In genomic region chr5:61362796-61363364, GRCh38 we compare ENCODE assay signal across 2 cellular contexts.
TF ChIP-seq lines count a peak whose summit lies in the region.

No MANE protein-coding gene starts in this region.

TF ChIP-seq in HCT116, 20 proteins besides CTCF, POLR2A, EP300 and RAD21 (continued from another document):
- TF ChIP-seq REST (IDR thresholded peaks at IDR 0.05; ENCODE audit: low read depth) = no peak
- no peak for TF ChIP-seq SIN3A (IDR thresholded peaks at IDR 0.05; ENCODE audit: low read depth)
- TF ChIP-seq ZBTB33 (IDR thresholded peaks at IDR 0.05; ENCODE audit: extremely low read depth, insufficient replicate concordance, low read length) = no peak
- no peak for TF ChIP-seq ATF3 (IDR thresholded peaks at IDR 0.05)
- no peak for TF ChIP-seq TCF7L2 (IDR thresholded peaks at IDR 0.05; ENCODE audit: borderline replicate concordance, extremely low read depth, insufficient read depth, insufficient read length)
- TF ChIP-seq ZFX (IDR thresholded peaks at IDR 0.05) = no peak
- TF ChIP-seq EZH2phosphoT487 (IDR thresholded peaks at IDR 0.05; ENCODE audit: borderline replicate concordance) = no peak
- no peak for TF ChIP-seq ZNF274 (IDR thresholded peaks at IDR 0.05; ENCODE audit: low read depth, low read length)
- TF ChIP-seq YY1 (IDR thresholded peaks at IDR 0.05; ENCODE audit: extremely low read depth, insufficient replicate concordance, low read depth, low read length) = no peak

TF ChIP-seq in WTC11, 78 proteins besides CTCF, POLR2A, EP300 and RAD21 (continued from another document):
- TF ChIP-seq ATF6 (CRISPR knock-in tag; IDR thresholded peaks at IDR 0.05) (no peak), E2F1 (CRISPR knock-in tag; IDR thresholded peaks at IDR 0.05) (no peak), SMAD4 (CRISPR knock-in tag; IDR thresholded peaks at IDR 0.05) (no peak), FOXP1 (CRISPR knock-in tag; IDR thresholded peaks at IDR 0.05; ENCODE audit: borderline replicate concordance) (no peak), KAT7 (CRISPR knock-in tag; IDR thresholded peaks at IDR 0.05; ENCODE audit: borderline replicate concordance) (no peak), ZNF512 (CRISPR knock-in tag; IDR thresholded peaks at IDR 0.05; ENCODE audit: borderline replicate concordance) (no peak), ZBTB21 (CRISPR knock-in tag; IDR thresholded peaks at IDR 0.05; ENCODE audit: borderline replicate concordance) (no peak), NR3C1 (CRISPR knock-in tag; conservative IDR thresholded peaks at IDR 0.05; ENCODE audit: low read depth) (no peak)
- TF ChIP-seq, protein P1, sequence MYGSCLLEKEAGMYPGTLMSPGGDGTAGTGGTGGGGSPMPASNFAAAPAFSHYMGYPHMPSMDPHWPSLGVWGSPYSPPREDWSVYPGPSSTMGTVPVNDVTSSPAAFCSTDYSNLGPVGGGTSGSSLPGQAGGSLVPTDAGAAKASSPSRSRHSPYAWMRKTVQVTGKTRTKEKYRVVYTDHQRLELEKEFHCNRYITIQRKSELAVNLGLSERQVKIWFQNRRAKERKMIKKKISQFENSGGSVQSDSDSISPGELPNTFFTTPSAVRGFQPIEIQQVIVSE (CRISPR knock-in tag; IDR thresholded peaks at IDR 0.05; ENCODE audit: borderline replicate concordance) = no peak
